ENCODE assay signal across 24 cellular contexts in the genomic region with DNA sequence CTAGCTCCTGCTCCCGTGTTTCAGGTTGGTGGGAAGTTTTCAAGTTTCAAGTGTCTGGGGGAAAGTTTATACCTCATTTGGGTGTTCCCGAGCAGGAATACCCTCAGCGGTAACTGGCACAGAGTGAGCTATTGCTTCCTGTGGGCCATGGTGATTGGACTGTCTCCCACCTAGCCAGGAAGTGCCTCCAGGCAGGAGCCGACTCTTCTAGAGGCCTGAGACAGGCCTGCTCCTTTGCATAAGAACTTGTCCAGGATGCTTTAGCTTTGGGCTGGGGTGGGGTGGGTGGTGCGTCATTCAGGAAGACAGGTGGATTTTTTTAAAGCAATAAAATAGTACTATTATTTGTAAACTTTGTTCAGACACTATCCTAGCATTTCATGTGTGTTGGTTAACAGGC. TPM values are rescaled to one million over a fixed set of nuclear protein-coding genes. Genes with fewer than 3 reads are reported as not detected.
DNase-seq lines count a peak whose midpoint lies in the region; ATAC-seq, FAIRE-seq and TF ChIP-seq lines count a peak whose summit lies in the region.
"Had no signal": no experiment of that assay in that cellular context is flagged by ENCODE, and none has a peak within 500 bp of the region (broad histone marks: within the 10 kb centered on the region; RNA-seq: fewer than 3 reads in every experiment).

No MANE protein-coding gene starts in this region.

- H3K4me1 Mint-ChIP-seq in chondrocyte (ENCODE audit: low read depth), result peaks cover 11% of the 10 kb centered on the region

- H3K9me3 ChIP-seq in HepG2 (ENCODE audit: low read length) (no peaks in the 10 kb centered on the region), right lobe of liver (no peaks in the 10 kb centered on the region), keratinocyte (ENCODE audit: control insufficient read depth, low read depth, low read length) (no peaks in the 10 kb centered on the region)
- H3K9me3 ChIP-seq: psoas muscle, vagina had no signal

- H3K79me2 ChIP-seq in HepG2 (ENCODE audit: insufficient read depth, low read length) (no peaks in the 10 kb centered on the region), keratinocyte (ENCODE audit: control insufficient read depth, insufficient read depth, low read length) (no peaks in the 10 kb centered on the region)

- H3K4me2 ChIP-seq in HepG2 (ENCODE audit: low read depth, low read length), result no peak overlapping the region
- peak overlapping the region; percentile 73 for H3K4me2 ChIP-seq in keratinocyte (ENCODE audit: control insufficient read depth, extremely low read depth, insufficient read depth, low read depth, low read length)

- no peak for DNase-seq in HepG2 (ENCODE audit: low spot score)
- DNase-seq in right lobe of liver, result no peak
- peak; percentile 26 for DNase-seq in chondrocyte (ENCODE audit: low spot score)
- DNase-seq in keratinocyte (ENCODE audit: low read depth, low spot score), result no peak
- DNase-seq in left cardiac atrium, result no peak
- no peak for DNase-seq in stimulated activated naive CD8-positive, alpha-beta T cell treated with anti-CD3 and anti-CD28 coated beads, Interleukin-15, Interleukin-2, amounts not matched to agents 100 U/mL and 50 U/mL, for 24 hours
- no peak for DNase-seq in NCI-H1417 treated with DMSO at 0.1 percent for 48 hours (lab: John Stamatoyannopoulos, UW)
- no peak for DNase-seq in kidney glomerular epithelial cell (lab: John Stamatoyannopoulos, UW)
- DNase-seq: activated CD4-positive, alpha-beta T cell treated with anti-CD3 and anti-CD28 coated beads for 1 hour; activated CD8-positive, alpha-beta memory T cell treated with anti-CD3 and anti-CD28 coated beads for 24 hours; activated gamma-delta T cell treated with Interleukin-2 at 50 U/mL for 16 hours; activated T-cell treated with anti-CD3 and anti-CD28 coated beads, Interleukin-2, amount 50 U/mL, for 1 hour; CD4-positive, alpha-beta memory T cell; dorsolateral prefrontal cortex; glutamatergic neuron; NCI-H1105; NCI-H2227 treated with DMSO at 0.1 percent for 48 hours; NCI-H69; RPMI8226; stimulated activated naive CD8-positive, alpha-beta T cell treated with anti-CD3 and anti-CD28 coated beads, Interleukin-15, amount 100 ng/mL, for 72 hours; T-helper 2 cell had no signal

- H3K9ac ChIP-seq in HepG2 (ENCODE audit: insufficient read depth, low read depth, low read length) (no peak overlapping the region), keratinocyte (ENCODE audit: control insufficient read depth, extremely low read depth, insufficient read depth, low read length) (peak overlapping the region; percentile 28)

- H4K20me1 ChIP-seq in HepG2 (ENCODE audit: insufficient read depth, low read length) (no peaks in the 10 kb centered on the region), keratinocyte (ENCODE audit: control insufficient read depth, extremely low read depth, insufficient read depth, low read length) (no peaks in the 10 kb centered on the region)

- H3K27me3 ChIP-seq in HepG2 (ENCODE audit: control insufficient read depth in 1 of 2, insufficient read depth in 2 of 2, low read length in 2 of 2) (peaks cover 5 to 55% of the 10 kb centered on the region in 2 experiments; a peak in 4 of 5 replicates), right lobe of liver (no peaks in the 10 kb centered on the region), keratinocyte (ENCODE audit: control insufficient read depth, extremely low read depth, insufficient read depth, low read length) (no peaks in the 10 kb centered on the region)
- H3K27me3 ChIP-seq: dorsolateral prefrontal cortex, vagina had no signal

- TF ChIP-seq RAD21 in HepG2 (CRISPR knock-in tag; IDR thresholded peaks at IDR 0.05), result no peak

- no peak for TF ChIP-seq EP300 in HepG2 (IDR thresholded peaks at IDR 0.05; ENCODE audit: low read depth in 2 of 2, low read length in 2 of 2)
- no peak for TF ChIP-seq EP300 in HepG2 (CRISPR knock-in tag; IDR thresholded peaks at IDR 0.05; ENCODE audit: borderline replicate concordance)

- H3K4me3 ChIP-seq in HepG2 (replicated peaks in 1 of 3; ENCODE audit: insufficient read depth in 1 of 3, low read depth in 2 of 3, low read length in 3 of 3) (no peak overlapping the region), right lobe of liver (no peak overlapping the region), keratinocyte (ENCODE audit: control insufficient read depth in 2 of 3, extremely low read depth in 1 of 3, insufficient read depth in 2 of 3, low read depth in 1 of 3, low read length in 3 of 3) (peak overlapping the region in 1 of 3 experiments; percentile 40)
- H3K4me3 ChIP-seq: dorsolateral prefrontal cortex, psoas muscle, vagina had no signal

- CTCF ChIA-PET in HepG2 (lab: Yijun Ruan, JAX; ENCODE audit: low intra/inter-chr PET ratio, low total read pairs), result no interaction called here

- dilution Hi-C loops in keratinocyte (cut with MboI; ENCODE audit: extremely low pct_ligation_motif_present, low sequenced_read_pairs), result no loop called here

- intact Hi-C loops in HepG2 (cut with micrococcal nuclease; ENCODE audit: unreplicated experiment) (no loop called here), right lobe of liver (cut with DNase I) (no loop called here), left cardiac atrium (cut with DNase I) (no loop called here)

- H3K27me3 Mint-ChIP-seq in chondrocyte (ENCODE audit: low read depth), result no peaks in the 10 kb centered on the region
- H3K27me3 Mint-ChIP-seq: CD4-positive, alpha-beta memory T cell; stimulated activated naive CD8-positive, alpha-beta T cell treated with anti-CD3 and anti-CD28 coated beads, Interleukin-15, amount 100 ng/mL, for 72 hours had no signal

- no TSS peak for BruUV-seq in HepG2 (replicated peaks; lab: Mats Ljungman, UMichigan)

- no peak for ATAC-seq in HepG2
- ATAC-seq in right lobe of liver, result no peak
- no peak for ATAC-seq in left cardiac atrium
- no peak for ATAC-seq in stimulated activated naive CD8-positive, alpha-beta T cell treated with anti-CD3 and anti-CD28 coated beads, Interleukin-15, Interleukin-2, amounts not matched to agents 100 U/mL and 50 U/mL, for 24 hours
- ATAC-seq: psoas muscle; stimulated activated naive CD8-positive, alpha-beta T cell treated with anti-CD3 and anti-CD28 coated beads, Interleukin-15, amount 100 ng/mL, for 72 hours had no signal

- H3K9me3 Mint-ChIP-seq in chondrocyte (ENCODE audit: low read depth), result no peaks in the 10 kb centered on the region
- H3K9me3 Mint-ChIP-seq: stimulated activated naive CD8-positive, alpha-beta T cell treated with anti-CD3 and anti-CD28 coated beads, Interleukin-15, amount 100 ng/mL, for 72 hours had no signal

- H3K4me1 ChIP-seq in HepG2 (ENCODE audit: insufficient read depth, low read length) (peaks cover 14% of the 10 kb centered on the region), right lobe of liver (no peaks in the 10 kb centered on the region), keratinocyte (ENCODE audit: control insufficient read depth, extremely low read depth, insufficient read depth, low read length) (peaks cover 37% of the 10 kb centered on the region)

- no peak overlapping the region for H2AFZ ChIP-seq in HepG2 (ENCODE audit: low read length)
- peak overlapping the region; percentile 77 for H2AFZ ChIP-seq in keratinocyte (ENCODE audit: control insufficient read depth, low read length)

- H3K36me3 ChIP-seq in HepG2 (replicated peaks in 1 of 2; ENCODE audit: control insufficient read depth in 1 of 2, insufficient read depth in 2 of 2, low read length in 2 of 2), result no peaks in the 10 kb centered on the region
- H3K36me3 ChIP-seq in right lobe of liver, result no peaks in the 10 kb centered on the region
- H3K36me3 ChIP-seq in keratinocyte (ENCODE audit: control insufficient read depth in 2 of 2, extremely low read depth in 1 of 2, insufficient read depth in 2 of 2, low read length in 2 of 2), result no peaks in the 10 kb centered on the region
- H3K36me3 ChIP-seq: vagina had no signal

- H3K4me3 Mint-ChIP-seq in chondrocyte (ENCODE audit: unreplicated experiment), result no peak overlapping the region
- H3K4me3 Mint-ChIP-seq: stimulated activated naive CD8-positive, alpha-beta T cell treated with anti-CD3 and anti-CD28 coated beads, Interleukin-15, amount 100 ng/mL, for 72 hours had no signal

- TF ChIP-seq CTCF in HepG2 (CRISPR knock-in tag; IDR thresholded peaks at IDR 0.05), result no peak
- no peak for TF ChIP-seq CTCF in right lobe of liver (IDR thresholded peaks at IDR 0.05)
- TF ChIP-seq CTCF in chondrocyte (IDR thresholded peaks at IDR 0.05), result no peak
- TF ChIP-seq CTCF in keratinocyte (optimal IDR thresholded peaks at IDR 0.05 in 1 of 3, IDR thresholded peaks at IDR 0.05 in 1 of 3, conservative IDR thresholded peaks at IDR 0.05 in 1 of 3; ENCODE audit: extremely low read depth in 1 of 3, insufficient read depth in 2 of 3, low read length in 3 of 3), result no peak

- whole genome bisulfite sequencing in HepG2 (ENCODE audit: low lambda C conversion rate), result 35% methylated on average over 5 of the region's 5 CpGs
- WGBS in right lobe of liver (ENCODE audit: insufficient coverage, low coverage, low lambda C conversion rate, missing lambda C conversion rate), result 51% methylated on average over 5 of the region's 5 CpGs

- no peak overlapping the region for H3K27ac ChIP-seq in HepG2 (ENCODE audit: extremely low read length, insufficient read depth, low read length)
- no peak overlapping the region for H3K27ac ChIP-seq in right lobe of liver
- H3K27ac ChIP-seq in keratinocyte (ENCODE audit: control insufficient read depth, insufficient read depth, low read length), result peak overlapping the region; percentile 58
- H3K27ac ChIP-seq: dorsolateral prefrontal cortex, psoas muscle, vagina had no signal

- TF ChIP-seq POLR2A in HepG2 (IDR thresholded peaks at IDR 0.05; ENCODE audit: insufficient read depth in 1 of 2, low read depth in 2 of 2, low read length in 2 of 2) (no peak), right lobe of liver (IDR thresholded peaks at IDR 0.05) (no peak)

- POLR2A ChIA-PET in HepG2 (lab: Yijun Ruan, JAX), result no interaction called here

- H3K9me1 ChIP-seq in keratinocyte (ENCODE audit: control insufficient read depth, extremely low read depth, insufficient read depth, low read length), result no peaks in the 10 kb centered on the region

- no peak for FAIRE-seq in HepG2 (lab: Jason Lieb, UNC)
- FAIRE-seq in keratinocyte (lab: Jason Lieb, UNC), result peak; percentile 90
- FAIRE-seq: H54 had no signal

- in situ Hi-C loops in HepG2 (cut with HindIII; ENCODE audit: extremely low pct_ligation_motif_present, low pct_unique_long_range_greater_than_20kb), result no loop called here

- no peak overlapping the region for H3K27ac Mint-ChIP-seq in chondrocyte (ENCODE audit: unreplicated experiment)

- H3K36me3 Mint-ChIP-seq in chondrocyte (ENCODE audit: low read depth), result no peaks in the 10 kb centered on the region

RNA-seq across cellular contexts. Expression of a gene that starts 23.5 kb away (rescaled TPM):
- 29.1 and 39.4 TPM in 2 replicates for total RNA-seq in HepG2 (2016; rRNA removed; fragmentation: Illumina TruSeq; extraction: Trizol)
- 5.8 and 6.2 TPM in 2 replicates for total RNA-seq in HepG2 (2016; cell fraction: cytosol; rRNA removed; fragmentation: Illumina TruSeq; extraction: Trizol; ENCODE audit: low read depth)
- 31.7 and 35.2 TPM in 2 replicates for total RNA-seq in HepG2 (2016; cell fraction: insoluble cytoplasmic fraction; rRNA removed; fragmentation: Illumina TruSeq; extraction: Trizol)
- total RNA-seq in HepG2 (2016; cell fraction: membrane; rRNA removed; fragmentation: Illumina TruSeq; extraction: Trizol), result 15.9 and 18.0 TPM in 2 replicates
- 35.9 and 36.0 TPM in 2 replicates for total RNA-seq in HepG2 (2016; cell fraction: nucleus; rRNA removed; fragmentation: Illumina TruSeq; extraction: Trizol)
- 14.7 and 16.4 TPM in 2 replicates for polyA plus RNA-seq in HepG2 (2011; rRNA removed)
- polyA plus RNA-seq in HepG2 (2011; cell fraction: cytosol; rRNA removed), result 10.1 and 10.9 TPM in 2 replicates
- 45.7 and 53.5 TPM in 2 replicates for polyA plus RNA-seq in HepG2 (2011; cell fraction: nucleus; rRNA removed)
- 25.9 and 28.5 TPM in 2 replicates for polyA plus RNA-seq in HepG2 (2012)
- polyA plus RNA-seq in HepG2 (2016; cell fraction: cytosol; fragmentation: Illumina TruSeq; extraction: Trizol; ENCODE audit: low read depth), result 4.3 and 5.0 TPM in 2 replicates
- 43.9 and 48.4 TPM in 2 replicates for polyA plus RNA-seq in HepG2 (2016; cell fraction: insoluble cytoplasmic fraction; fragmentation: Illumina TruSeq; extraction: Trizol; ENCODE audit: low read depth)
- polyA plus RNA-seq in HepG2 (2016; cell fraction: membrane; fragmentation: Illumina TruSeq; extraction: Trizol; ENCODE audit: low read depth), result 10.6 and 11.7 TPM in 2 replicates
- polyA plus RNA-seq in HepG2 (2016; cell fraction: nucleus; fragmentation: Illumina TruSeq; extraction: Trizol; ENCODE audit: insufficient read depth, low read depth), result 105 and 111 TPM in 2 replicates
- 11.0 and 59.1 TPM in 2 replicates for polyA minus RNA-seq in HepG2 (2011; rRNA and poly(A)+ RNA removed; ENCODE audit: low replicate concordance)
- 17.0 and 17.9 TPM in 2 replicates for polyA minus RNA-seq in HepG2 (2011; cell fraction: cytosol; rRNA and poly(A)+ RNA removed)
- polyA minus RNA-seq in HepG2 (2011; cell fraction: nucleus; rRNA and poly(A)+ RNA removed), result 33.1 and 38.8 TPM in 2 replicates
- total RNA-seq in right lobe of liver, result 10 to 100 TPM in 3 of 6 experiments, 1 to 10 TPM in 3; 4.9 to 13.3 (median 9.3) TPM
- total RNA-seq in chondrocyte, result 43.9 to 56.7 TPM (median 45.4 TPM) in 3 replicates
- polyA plus RNA-seq in keratinocyte, result 1.5 to 2.2 TPM (median 2.1 TPM) in 3 replicates
- 2.2 TPM for polyA plus RNA-seq in keratinocyte (2011; ENCODE audit: low read depth)
- polyA plus RNA-seq in keratinocyte (2011; cell fraction: cytosol; rRNA removed), result 0.88 and 1.7 TPM in 2 replicates
- 5.8 and 6.7 TPM in 2 replicates for polyA plus RNA-seq in keratinocyte (2011; cell fraction: nucleus; rRNA removed)
- 2.5 and 4.6 TPM in 2 replicates for polyA plus RNA-seq in keratinocyte (2012; ENCODE audit: low replicate concordance)
- 4.8 to 16.5 TPM (median 10.5 TPM) in 3 replicates for polyA minus RNA-seq in keratinocyte
- 5.6 TPM for polyA minus RNA-seq in keratinocyte (2011; cell fraction: cytosol; rRNA and poly(A)+ RNA removed)
- 7.4 and 10.2 TPM in 2 replicates for polyA minus RNA-seq in keratinocyte (2011; cell fraction: nucleus; rRNA and poly(A)+ RNA removed)
- total RNA-seq in left cardiac atrium, result 10 to 100 TPM; 18.4 to 19.1 TPM
